Comparison of ENCODE assay signal across 1 cellular context in the genomic region with DNA sequence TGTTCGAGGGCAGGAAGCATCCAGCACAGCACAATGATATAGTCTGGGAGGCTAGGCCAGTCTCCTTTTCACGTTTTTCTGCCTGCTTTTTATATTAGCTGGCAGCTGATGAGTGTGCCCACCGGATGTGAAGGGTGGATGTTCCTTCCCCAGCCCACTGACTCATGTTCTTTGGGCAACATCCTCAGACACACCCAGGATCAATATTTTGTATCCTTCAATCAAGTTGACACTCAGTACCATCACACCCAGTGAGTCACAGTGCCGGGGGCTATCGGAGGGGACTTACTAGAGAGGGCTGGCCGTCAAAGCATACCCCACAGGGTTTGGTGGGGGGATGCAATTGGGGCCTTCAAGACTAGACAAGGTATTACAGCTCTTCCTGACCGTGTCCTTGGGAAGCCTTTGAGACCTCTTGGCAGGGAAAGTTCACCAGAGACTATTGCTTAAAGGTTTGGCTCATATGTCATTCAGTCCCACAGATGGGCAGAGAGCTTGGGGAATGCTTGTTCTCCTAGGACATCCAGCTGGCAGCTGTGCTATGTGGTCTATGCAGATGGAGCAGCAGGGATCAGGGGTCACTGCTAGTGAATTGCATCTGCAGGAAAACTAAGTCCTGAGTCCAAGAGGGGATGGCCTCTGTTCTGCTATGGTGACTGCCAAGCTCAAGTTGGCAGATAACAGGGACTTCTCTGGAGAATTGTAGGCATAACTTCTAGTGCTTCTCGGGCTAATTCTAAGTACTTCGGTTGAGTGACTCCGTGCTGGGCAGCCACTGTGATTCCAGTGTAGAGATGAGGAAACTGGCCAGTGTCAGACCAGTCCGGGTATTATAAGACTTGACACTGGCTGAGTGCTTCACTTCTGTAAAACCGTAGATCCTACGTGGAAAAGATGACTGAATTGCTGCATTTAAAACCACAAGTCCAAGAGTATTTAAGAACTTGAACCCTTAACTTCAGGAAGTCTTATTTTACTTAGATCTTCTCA.
TF ChIP-seq lines count a peak whose summit lies in the region.

No MANE protein-coding gene starts in this region.

TF ChIP-seq in GM12878, 131 proteins besides CTCF, POLR2A, EP300 and RAD21:
- no peak for TF ChIP-seq MYB (IDR thresholded peaks at IDR 0.05; ENCODE audit: borderline replicate concordance, low read depth, low read length)
- TF ChIP-seq NR2C1 (IDR thresholded peaks at IDR 0.05) = no peak
- no peak for TF ChIP-seq RFX5 (IDR thresholded peaks at IDR 0.05; ENCODE audit: low read depth, low read length)
- TF ChIP-seq WRNIP1 (IDR thresholded peaks at IDR 0.05; ENCODE audit: borderline replicate concordance, low read depth, low read length) = no peak
- TF ChIP-seq, protein P1, sequence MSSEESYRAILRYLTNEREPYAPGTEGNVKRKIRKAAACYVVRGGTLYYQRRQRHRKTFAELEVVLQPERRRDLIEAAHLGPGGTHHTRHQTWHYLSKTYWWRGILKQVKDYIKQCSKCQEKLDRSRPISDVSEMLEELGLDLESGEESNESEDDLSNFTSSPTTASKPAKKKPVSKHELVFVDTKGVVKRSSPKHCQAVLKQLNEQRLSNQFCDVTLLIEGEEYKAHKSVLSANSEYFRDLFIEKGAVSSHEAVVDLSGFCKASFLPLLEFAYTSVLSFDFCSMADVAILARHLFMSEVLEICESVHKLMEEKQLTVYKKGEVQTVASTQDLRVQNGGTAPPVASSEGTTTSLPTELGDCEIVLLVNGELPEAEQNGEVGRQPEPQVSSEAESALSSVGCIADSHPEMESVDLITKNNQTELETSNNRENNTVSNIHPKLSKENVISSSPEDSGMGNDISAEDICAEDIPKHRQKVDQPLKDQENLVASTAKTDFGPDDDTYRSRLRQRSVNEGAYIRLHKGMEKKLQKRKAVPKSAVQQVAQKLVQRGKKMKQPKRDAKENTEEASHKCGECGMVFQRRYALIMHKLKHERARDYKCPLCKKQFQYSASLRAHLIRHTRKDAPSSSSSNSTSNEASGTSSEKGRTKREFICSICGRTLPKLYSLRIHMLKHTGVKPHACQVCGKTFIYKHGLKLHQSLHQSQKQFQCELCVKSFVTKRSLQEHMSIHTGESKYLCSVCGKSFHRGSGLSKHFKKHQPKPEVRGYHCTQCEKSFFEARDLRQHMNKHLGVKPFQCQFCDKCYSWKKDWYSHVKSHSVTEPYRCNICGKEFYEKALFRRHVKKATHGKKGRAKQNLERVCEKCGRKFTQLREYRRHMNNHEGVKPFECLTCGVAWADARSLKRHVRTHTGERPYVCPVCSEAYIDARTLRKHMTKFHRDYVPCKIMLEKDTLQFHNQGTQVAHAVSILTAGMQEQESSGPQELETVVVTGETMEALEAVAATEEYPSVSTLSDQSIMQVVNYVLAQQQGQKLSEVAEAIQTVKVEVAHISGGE (CRISPR knock-in tag; IDR thresholded peaks at IDR 0.05) = no peak
- no peak for TF ChIP-seq HDGF (IDR thresholded peaks at IDR 0.05)
- no peak for TF ChIP-seq SREBF2 (IDR thresholded peaks at IDR 0.05; ENCODE audit: low read length)
